Comparison of ENCODE assay signal across 1 cellular context in genomic region chr9:37027582-37028424, GRCh38.
TF ChIP-seq lines count a peak whose summit lies in the region.

No MANE protein-coding gene starts in this region.

TF ChIP-seq in HepG2, 621 proteins besides CTCF, POLR2A, EP300 and RAD21 (continued from another document and continues in another):
- TF ChIP-seq XBP1 (CRISPR knock-in tag; IDR thresholded peaks at IDR 0.05): peak; percentile 96
- peak; percentile 34; the same call in 1 of the 2 replicates for TF ChIP-seq ZFP1 (CRISPR knock-in tag; IDR thresholded peaks at IDR 0.05)
- peak; percentile 48; the same call in 1 of the 2 replicates for TF ChIP-seq SOX5 (CRISPR knock-in tag; IDR thresholded peaks at IDR 0.05; ENCODE audit: borderline replicate concordance)
- no peak for TF ChIP-seq DPF2 (CRISPR knock-in tag; IDR thresholded peaks at IDR 0.05; ENCODE audit: borderline replicate concordance, low read depth)
- peak; percentile 92 for TF ChIP-seq NRL (CRISPR knock-in tag; IDR thresholded peaks at IDR 0.05; ENCODE audit: borderline replicate concordance)
- TF ChIP-seq, protein P1, sequence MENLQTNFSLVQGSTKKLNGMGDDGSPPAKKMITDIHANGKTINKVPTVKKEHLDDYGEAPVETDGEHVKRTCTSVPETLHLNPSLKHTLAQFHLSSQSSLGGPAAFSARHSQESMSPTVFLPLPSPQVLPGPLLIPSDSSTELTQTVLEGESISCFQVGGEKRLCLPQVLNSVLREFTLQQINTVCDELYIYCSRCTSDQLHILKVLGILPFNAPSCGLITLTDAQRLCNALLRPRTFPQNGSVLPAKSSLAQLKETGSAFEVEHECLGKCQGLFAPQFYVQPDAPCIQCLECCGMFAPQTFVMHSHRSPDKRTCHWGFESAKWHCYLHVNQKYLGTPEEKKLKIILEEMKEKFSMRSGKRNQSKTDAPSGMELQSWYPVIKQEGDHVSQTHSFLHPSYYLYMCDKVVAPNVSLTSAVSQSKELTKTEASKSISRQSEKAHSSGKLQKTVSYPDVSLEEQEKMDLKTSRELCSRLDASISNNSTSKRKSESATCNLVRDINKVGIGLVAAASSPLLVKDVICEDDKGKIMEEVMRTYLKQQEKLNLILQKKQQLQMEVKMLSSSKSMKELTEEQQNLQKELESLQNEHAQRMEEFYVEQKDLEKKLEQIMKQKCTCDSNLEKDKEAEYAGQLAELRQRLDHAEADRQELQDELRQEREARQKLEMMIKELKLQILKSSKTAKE (CRISPR knock-in tag; IDR thresholded peaks at IDR 0.05; ENCODE audit: borderline replicate concordance): peak; percentile 46; the same call in 1 of the 2 replicates
- TF ChIP-seq TGIF2 (CRISPR knock-in tag; IDR thresholded peaks at IDR 0.05): peak; percentile 95
- peak; percentile 79; the same call in 1 of the 2 replicates for TF ChIP-seq CBFB (CRISPR knock-in tag; IDR thresholded peaks at IDR 0.05)
- TF ChIP-seq, protein P2, sequence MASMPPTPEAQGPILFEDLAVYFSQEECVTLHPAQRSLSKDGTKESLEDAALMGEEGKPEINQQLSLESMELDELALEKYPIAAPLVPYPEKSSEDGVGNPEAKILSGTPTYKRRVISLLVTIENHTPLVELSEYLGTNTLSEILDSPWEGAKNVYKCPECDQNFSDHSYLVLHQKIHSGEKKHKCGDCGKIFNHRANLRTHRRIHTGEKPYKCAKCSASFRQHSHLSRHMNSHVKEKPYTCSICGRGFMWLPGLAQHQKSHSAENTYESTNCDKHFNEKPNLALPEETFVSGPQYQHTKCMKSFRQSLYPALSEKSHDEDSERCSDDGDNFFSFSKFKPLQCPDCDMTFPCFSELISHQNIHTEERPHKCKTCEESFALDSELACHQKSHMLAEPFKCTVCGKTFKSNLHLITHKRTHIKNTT (CRISPR knock-in tag; IDR thresholded peaks at IDR 0.05): no peak
- no peak for TF ChIP-seq RERE (CRISPR knock-in tag; IDR thresholded peaks at IDR 0.05; ENCODE audit: low read depth)
- peak; percentile 63; the same call in 1 of the 2 replicates for TF ChIP-seq MEIS1 (CRISPR knock-in tag; IDR thresholded peaks at IDR 0.05; ENCODE audit: borderline replicate concordance)
- 0 out of 2 replicates have a peak, but pooled peaks have one; percentile 42 for TF ChIP-seq ZNF224 (CRISPR knock-in tag; IDR thresholded peaks at IDR 0.05)
- peak; percentile 93 for TF ChIP-seq MYNN (CRISPR knock-in tag; IDR thresholded peaks at IDR 0.05; ENCODE audit: low read depth)
- peak; percentile 82 for TF ChIP-seq ZBTB7A (CRISPR knock-in tag; IDR thresholded peaks at IDR 0.05)
- peak; percentile 88 for TF ChIP-seq RFXAP (CRISPR knock-in tag; IDR thresholded peaks at IDR 0.05; ENCODE audit: borderline replicate concordance)
- TF ChIP-seq NONO (IDR thresholded peaks at IDR 0.05): no peak
- TF ChIP-seq NONO (CRISPR knock-in tag; conservative IDR thresholded peaks at IDR 0.05): peak; percentile 68; the same call in 1 of the 2 replicates
- TF ChIP-seq, protein P3, sequence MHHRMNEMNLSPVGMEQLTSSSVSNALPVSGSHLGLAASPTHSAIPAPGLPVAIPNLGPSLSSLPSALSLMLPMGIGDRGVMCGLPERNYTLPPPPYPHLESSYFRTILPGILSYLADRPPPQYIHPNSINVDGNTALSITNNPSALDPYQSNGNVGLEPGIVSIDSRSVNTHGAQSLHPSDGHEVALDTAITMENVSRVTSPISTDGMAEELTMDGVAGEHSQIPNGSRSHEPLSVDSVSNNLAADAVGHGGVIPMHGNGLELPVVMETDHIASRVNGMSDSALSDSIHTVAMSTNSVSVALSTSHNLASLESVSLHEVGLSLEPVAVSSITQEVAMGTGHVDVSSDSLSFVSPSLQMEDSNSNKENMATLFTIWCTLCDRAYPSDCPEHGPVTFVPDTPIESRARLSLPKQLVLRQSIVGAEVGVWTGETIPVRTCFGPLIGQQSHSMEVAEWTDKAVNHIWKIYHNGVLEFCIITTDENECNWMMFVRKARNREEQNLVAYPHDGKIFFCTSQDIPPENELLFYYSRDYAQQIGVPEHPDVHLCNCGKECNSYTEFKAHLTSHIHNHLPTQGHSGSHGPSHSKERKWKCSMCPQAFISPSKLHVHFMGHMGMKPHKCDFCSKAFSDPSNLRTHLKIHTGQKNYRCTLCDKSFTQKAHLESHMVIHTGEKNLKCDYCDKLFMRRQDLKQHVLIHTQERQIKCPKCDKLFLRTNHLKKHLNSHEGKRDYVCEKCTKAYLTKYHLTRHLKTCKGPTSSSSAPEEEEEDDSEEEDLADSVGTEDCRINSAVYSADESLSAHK (CRISPR knock-in tag; IDR thresholded peaks at IDR 0.05; ENCODE audit: borderline replicate concordance): 0 out of 2 replicates have a peak, but pooled peaks have one; percentile 84
- TF ChIP-seq GTF3A (CRISPR knock-in tag; conservative IDR thresholded peaks at IDR 0.05): no peak
- no peak for TF ChIP-seq NFATC3 (CRISPR knock-in tag; IDR thresholded peaks at IDR 0.05)
- TF ChIP-seq ZBTB3 (CRISPR knock-in tag; IDR thresholded peaks at IDR 0.05; ENCODE audit: borderline replicate concordance, low read depth): peak; percentile 78; the same call in 1 of the 2 replicates
- peak; percentile 76; the same call in 1 of the 2 replicates for TF ChIP-seq ZNF556 (CRISPR knock-in tag; IDR thresholded peaks at IDR 0.05; ENCODE audit: borderline replicate concordance)
- peak; percentile 86; the same call in 1 of the 2 replicates for TF ChIP-seq IRF2 (CRISPR knock-in tag; IDR thresholded peaks at IDR 0.05)
- TF ChIP-seq SETDB1 (CRISPR knock-in tag; IDR thresholded peaks at IDR 0.05; ENCODE audit: borderline replicate concordance): no peak
- peak; percentile 59 for TF ChIP-seq PHF21A (CRISPR knock-in tag; IDR thresholded peaks at IDR 0.05)
- TF ChIP-seq ZBED4 (CRISPR knock-in tag; IDR thresholded peaks at IDR 0.05; ENCODE audit: borderline replicate concordance): peak; percentile 95
- TF ChIP-seq YY1 (IDR thresholded peaks at IDR 0.05; ENCODE audit: insufficient read depth, insufficient replicate concordance, low read depth, low read length): peak; percentile 45
- TF ChIP-seq ZNF660 (CRISPR knock-in tag; IDR thresholded peaks at IDR 0.05; ENCODE audit: borderline replicate concordance, low read depth): no peak
- TF ChIP-seq ZNF563 (CRISPR knock-in tag; IDR thresholded peaks at IDR 0.05): peak; percentile 99
- no peak for TF ChIP-seq AKAP8 (CRISPR knock-in tag; IDR thresholded peaks at IDR 0.05)
- TF ChIP-seq POLR2AphosphoS2 (IDR thresholded peaks at IDR 0.05; ENCODE audit: low read depth, low read length): no peak
- TF ChIP-seq ZNF710 (CRISPR knock-in tag; IDR thresholded peaks at IDR 0.05; ENCODE audit: borderline replicate concordance): peak; percentile 61; the same call in 1 of the 2 replicates
- TF ChIP-seq, protein P4, sequence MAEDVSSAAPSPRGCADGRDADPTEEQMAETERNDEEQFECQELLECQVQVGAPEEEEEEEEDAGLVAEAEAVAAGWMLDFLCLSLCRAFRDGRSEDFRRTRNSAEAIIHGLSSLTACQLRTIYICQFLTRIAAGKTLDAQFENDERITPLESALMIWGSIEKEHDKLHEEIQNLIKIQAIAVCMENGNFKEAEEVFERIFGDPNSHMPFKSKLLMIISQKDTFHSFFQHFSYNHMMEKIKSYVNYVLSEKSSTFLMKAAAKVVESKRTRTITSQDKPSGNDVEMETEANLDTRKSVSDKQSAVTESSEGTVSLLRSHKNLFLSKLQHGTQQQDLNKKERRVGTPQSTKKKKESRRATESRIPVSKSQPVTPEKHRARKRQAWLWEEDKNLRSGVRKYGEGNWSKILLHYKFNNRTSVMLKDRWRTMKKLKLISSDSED (CRISPR knock-in tag; IDR thresholded peaks at IDR 0.05): peak; percentile 84; the same call in 1 of the 2 replicates
- TF ChIP-seq ZNF788 (CRISPR knock-in tag; IDR thresholded peaks at IDR 0.05; ENCODE audit: borderline replicate concordance): peak; percentile 89; the same call in 1 of the 2 replicates
- no peak for TF ChIP-seq JARID2 (CRISPR knock-in tag; IDR thresholded peaks at IDR 0.05; ENCODE audit: insufficient replicate concordance)
- TF ChIP-seq ATF6 (CRISPR knock-in tag; conservative IDR thresholded peaks at IDR 0.05): peak; percentile 95; the same call in 1 of the 2 replicates
- TF ChIP-seq ZNF33A (CRISPR knock-in tag; IDR thresholded peaks at IDR 0.05; ENCODE audit: borderline replicate concordance): peak; percentile 68; the same call in 1 of the 2 replicates
